ENCODE assay signal across 8 cellular contexts in genomic region chr2:676647-677055, GRCh38. TPM values are rescaled to one million over a fixed set of nuclear protein-coding genes. Genes with fewer than 3 reads are reported as not detected.
DNase-seq lines count a peak whose midpoint lies in the region; ATAC-seq and TF ChIP-seq lines count a peak whose summit lies in the region.

No MANE protein-coding gene starts in this region.

- no TSS peak for BruUV-seq in HCT116 (replicated peaks; lab: Mats Ljungman, UMichigan)

- ATAC-seq in HCT116 (peak; percentile 91), left cardiac atrium (peak; percentile 93 to 94)

- POLR2A ChIA-PET in HCT116 (lab: Charles Lee), result interaction anchor here (0.8 to 1.0 kb wide), 2 partner anchors 14 to 64 kb away, joined by 4 to 5 read pairs; no protein-coding TSS in a partner anchor

- TF ChIP-seq CTCF in GM06990 (IDR thresholded peaks at IDR 0.05; ENCODE audit: insufficient read depth, low read length, poor library complexity, severe bottlenecking) (no peak), HCT116 (IDR thresholded peaks at IDR 0.05 in 2 of 3, conservative IDR thresholded peaks at IDR 0.05 in 1 of 3; ENCODE audit: borderline replicate concordance in 1 of 3, insufficient read depth in 1 of 3, low read depth in 2 of 3, low read length in 2 of 3) (no peak), GM13977 (IDR thresholded peaks at IDR 0.05; ENCODE audit: extremely low read depth, insufficient read depth, missing control alignments) (no peak)

- DNase-seq in GM06990 (ENCODE audit: extremely low read depth, insufficient read length), result peak; percentile 97
- peak; percentile 93 for DNase-seq in HCT116 (ENCODE audit: low read depth, low spot score)
- DNase-seq in M059J (ENCODE audit: low read depth), result peak; percentile 92
- DNase-seq in RPMI7951 (ENCODE audit: low read depth), result peak; percentile 97
- DNase-seq in amygdala (lab: John Stamatoyannopoulos, UW), result peak in 53 of 56 donors; percentile 83 to 100 (median 99)
- DNase-seq in left cardiac atrium, result peak; percentile 99
- peak; percentile 98 for DNase-seq in pons (ENCODE audit: low spot score)
- no peak for DNase-seq in GM13977 (ENCODE audit: low spot score)

- peaks cover 45% of the 10 kb centered on the region for H3K79me2 ChIP-seq in HCT116 (ENCODE audit: insufficient read depth, low read length)

- in situ Hi-C loops in GM13977 (cut with MboI; ENCODE audit: low pct_unique_long_range_greater_than_20kb, low sequenced_read_pairs, unreplicated experiment), result no loop called here

- no peak overlapping the region for H2AFZ ChIP-seq in HCT116 (ENCODE audit: low read depth, low read length, poor library complexity, severe bottlenecking)

- H3K9ac ChIP-seq in HCT116 (ENCODE audit: low read length), result peak overlapping the region; percentile 95

- H3K9me2 ChIP-seq in HCT116 (ENCODE audit: insufficient read depth), result no peaks in the 10 kb centered on the region

- no peaks in the 10 kb centered on the region for H4K20me1 ChIP-seq in HCT116 (ENCODE audit: insufficient read depth)

- H3K4me1 ChIP-seq in HCT116 (ENCODE audit: control insufficient read depth in 1 of 2, insufficient read depth in 2 of 2, low read length in 2 of 2), result peaks cover 5 to 16% of the 10 kb centered on the region in 2 experiments; a peak in 3 of 4 replicates

- H3K36me3 ChIP-seq in GM06990 (ENCODE audit: control insufficient read depth, insufficient read depth, low read length) (peaks cover 5% of the 10 kb centered on the region), HCT116 (ENCODE audit: control insufficient read depth in 1 of 2, insufficient read depth in 2 of 2, low read length in 2 of 2) (peaks cover 17 to 18% of the 10 kb centered on the region in 2 experiments)

- no peak for TF ChIP-seq POLR2A in HCT116 (IDR thresholded peaks at IDR 0.05; ENCODE audit: borderline replicate concordance, extremely low read depth, insufficient read depth, insufficient read length)

- RAD21 ChIA-PET in HCT116 (lab: Charles Lee; ENCODE audit: low non-redundant PET in 1 of 2, low total read pairs in 2 of 2, uncharacterized antibody in 2 of 2, unreplicated experiment in 2 of 2), result no interaction called here

- no peaks in the 10 kb centered on the region for H3K9me3 ChIP-seq in HCT116 (ENCODE audit: control insufficient read depth in 1 of 2, insufficient read depth in 1 of 2, low read depth in 1 of 2, low read length in 2 of 2)

- H3K27me3 ChIP-seq in GM06990 (replicated peaks; ENCODE audit: control insufficient read depth, insufficient read depth, low read length) (no peaks in the 10 kb centered on the region), HCT116 (ENCODE audit: insufficient read depth, low read length) (no peaks in the 10 kb centered on the region)

- intact Hi-C loops in HCT116 (cut with micrococcal nuclease), result loop anchor here (2.0 kb wide), 2 partner anchors 64 to 412 kb away; partner anchors contain the start of genes ACP1 and SH3YL1
- intact Hi-C loops in left cardiac atrium (cut with DNase I), result no loop called here

- H3K4me2 ChIP-seq in HCT116 (ENCODE audit: low read length), result peak overlapping the region; percentile 92

- CTCF ChIA-PET in HCT116 (lab: Charles Lee), result interaction anchor here (0.7 to 1.0 kb wide), 2 partner anchors 9 to 39 kb away, joined by 3 read pairs; no protein-coding TSS in a partner anchor

- H3K27ac ChIP-seq in HCT116 (ENCODE audit: low read depth, low read length), result peak overlapping the region; percentile 96

- H3K4me3 ChIP-seq in GM06990 (replicated peaks; ENCODE audit: low read depth, low read length) (peak overlapping the region; percentile 84), HCT116 (replicated peaks in 1 of 2; ENCODE audit: low read depth in 1 of 2, low read length in 2 of 2) (peak overlapping the region; percentile 52 to 78)

- TF ChIP-seq RAD21 in HCT116 (IDR thresholded peaks at IDR 0.05; ENCODE audit: low read depth), result no peak

TF ChIP-seq in HCT116, 20 proteins besides CTCF, POLR2A, EP300 and RAD21:
- TF ChIP-seq SIN3A (IDR thresholded peaks at IDR 0.05; ENCODE audit: low read depth), result 0 out of 2 replicates have a peak, but pooled peaks have one; percentile 81
- TF ChIP-seq EGR1 (IDR thresholded peaks at IDR 0.05; ENCODE audit: low read depth), result peak; percentile 94
- peak; percentile 20; the same call in 1 of the 2 replicates for TF ChIP-seq POLR2AphosphoS5 (IDR thresholded peaks at IDR 0.05; ENCODE audit: low read depth, low read length)
- TF ChIP-seq ZBTB33 (IDR thresholded peaks at IDR 0.05; ENCODE audit: extremely low read depth, insufficient replicate concordance, low read length), result no peak
- TF ChIP-seq ZFX (IDR thresholded peaks at IDR 0.05), result no peak
- no peak for TF ChIP-seq SRF (IDR thresholded peaks at IDR 0.05; ENCODE audit: low read depth)
- TF ChIP-seq ZNF274 (IDR thresholded peaks at IDR 0.05; ENCODE audit: low read depth, low read length), result no peak
- no peak for TF ChIP-seq FOSL1 (IDR thresholded peaks at IDR 0.05; ENCODE audit: low read depth)
- TF ChIP-seq CEBPB (IDR thresholded peaks at IDR 0.05; ENCODE audit: low read depth), result no peak
- TF ChIP-seq REST (IDR thresholded peaks at IDR 0.05; ENCODE audit: low read depth), result no peak
- no peak for TF ChIP-seq EZH2phosphoT487 (IDR thresholded peaks at IDR 0.05; ENCODE audit: borderline replicate concordance)
- no peak for TF ChIP-seq JUND (IDR thresholded peaks at IDR 0.05)
- no peak for TF ChIP-seq ELF1 (IDR thresholded peaks at IDR 0.05; ENCODE audit: borderline replicate concordance, low read depth)
- no peak for TF ChIP-seq TCF7L2 (IDR thresholded peaks at IDR 0.05; ENCODE audit: borderline replicate concordance, extremely low read depth, insufficient read depth, insufficient read length)
- peak; percentile 94 for TF ChIP-seq MAX (IDR thresholded peaks at IDR 0.05)
- no peak for TF ChIP-seq EZH2 (IDR thresholded peaks at IDR 0.05)
- TF ChIP-seq, protein P1, sequence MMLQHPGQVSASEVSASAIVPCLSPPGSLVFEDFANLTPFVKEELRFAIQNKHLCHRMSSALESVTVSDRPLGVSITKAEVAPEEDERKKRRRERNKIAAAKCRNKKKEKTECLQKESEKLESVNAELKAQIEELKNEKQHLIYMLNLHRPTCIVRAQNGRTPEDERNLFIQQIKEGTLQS (IDR thresholded peaks at IDR 0.05), result no peak
- no peak for TF ChIP-seq CBX3 (IDR thresholded peaks at IDR 0.05; ENCODE audit: low read depth)
- no peak for TF ChIP-seq YY1 (IDR thresholded peaks at IDR 0.05; ENCODE audit: extremely low read depth, insufficient replicate concordance, low read depth, low read length)
- TF ChIP-seq SP1 (IDR thresholded peaks at IDR 0.05; ENCODE audit: low read depth), result peak; percentile 32; the same call in 1 of the 2 replicates

RNA-seq across cellular contexts. Expression of gene TMEM18, which starts 0.6 kb away (rescaled TPM):
- total RNA-seq in HCT116 (2021; ENCODE audit: unreplicated experiment) (33.5 TPM), left cardiac atrium (10 to 100 TPM; 12.2 to 16.1 TPM)
- polyA plus RNA-seq in HCT116 (2012), result 25.9 and 32.3 TPM in 2 replicates
- 15.3 and 29.9 TPM in 2 replicates for total RNA-seq in M059J (2014; rRNA removed; shearing (Covaris generic))
- 26.6 and 37.8 TPM in 2 replicates for total RNA-seq in RPMI7951 (2014; rRNA removed; shearing (Covaris generic))
